17 cellular contexts compared by ENCODE assay signal in the genomic region with DNA sequence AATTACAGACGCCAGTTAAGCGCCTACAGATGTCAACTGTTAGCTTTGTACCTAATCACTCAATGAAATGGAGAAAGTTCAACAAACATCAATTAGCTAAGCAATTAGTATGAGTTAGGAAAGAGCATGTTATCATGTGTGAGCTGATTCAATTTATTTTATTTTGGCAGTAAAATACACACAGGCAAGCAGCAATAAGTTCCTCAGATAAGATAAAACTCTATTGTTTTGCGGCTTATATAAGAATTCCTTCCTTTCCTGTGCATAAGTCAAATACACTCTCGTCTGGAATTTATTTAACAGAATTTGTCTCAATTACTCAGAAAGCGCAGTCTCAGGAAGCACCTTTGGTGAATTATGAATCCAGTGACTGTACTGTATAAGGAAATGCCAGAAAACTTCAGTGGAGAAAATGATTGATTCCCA.
A peak's percentile ranks its signal among the peaks of the same experiment; 100 is the strongest.
DNase-seq lines count a peak whose midpoint lies in the region; ATAC-seq, FAIRE-seq and TF ChIP-seq lines count a peak whose summit lies in the region.
"Had no signal": no experiment of that assay in that cellular context is flagged by ENCODE, and none has a peak within 500 bp of the region (broad histone marks: within the 10 kb centered on the region; RNA-seq: fewer than 3 reads in every experiment).

No MANE protein-coding gene starts in this region.

- no peaks in the 10 kb centered on the region for H3K9me3 Mint-ChIP-seq in activated naive CD8-positive, alpha-beta T cell treated with anti-CD3 and anti-CD28 coated beads for 36 hours

- in situ Hi-C loops in GM12878 (cut with MboI), result no loop called here

- H3K4me3 ChIP-seq in HUES48 (ENCODE audit: low read depth, low read length), result no peak overlapping the region
- no peak overlapping the region for H3K4me3 ChIP-seq in GM12878
- peak overlapping the region; percentile 87 for H3K4me3 ChIP-seq in neural cell (ENCODE audit: low read length)
- H3K4me3 ChIP-seq in OCI-LY7 (ENCODE audit: low read depth, low read length, poor library complexity, severe bottlenecking), result no peak overlapping the region

- FAIRE-seq in GM12878 (lab: Jason Lieb, UNC), result no peak

- POLR2A ChIA-PET in GM12878 (lab: Charles Lee) (interaction anchor here (1.1 to 1.6 kb wide), 2 partner anchors 12 to 17 kb away, joined by 3 to 7 read pairs; no protein-coding TSS in a partner anchor), OCI-LY7 (lab: Charles Lee) (interaction anchor here (0.7 to 1.1 kb wide), 2 partner anchors 44 to 1455 kb away, joined by 3 to 8 read pairs; no protein-coding TSS in a partner anchor)

- ATAC-seq in GM12878, result no peak
- ATAC-seq: HCT116, Right ventricle myocardium inferior had no signal

- TF ChIP-seq CTCF in GM12878 (IDR thresholded peaks at IDR 0.05 in 2 of 3, conservative IDR thresholded peaks at IDR 0.05 in 1 of 3; ENCODE audit: control insufficient read depth in 2 of 3, extremely low read depth in 1 of 3, insufficient read depth in 1 of 3, low read depth in 3 of 3, low read length in 3 of 3) (no peak), neural cell (IDR thresholded peaks at IDR 0.05; ENCODE audit: poor library complexity, severe bottlenecking) (no peak), OCI-LY7 (conservative IDR thresholded peaks at IDR 0.05; ENCODE audit: low read length) (no peak)

- H3K9me2 ChIP-seq in neural cell (ENCODE audit: insufficient read depth, low read length), result no peaks in the 10 kb centered on the region
- no peaks in the 10 kb centered on the region for H3K9me2 ChIP-seq in OCI-LY7 (ENCODE audit: insufficient read depth, low read length)

- BruUV-seq in GM12878 (replicated peaks; lab: Mats Ljungman, UMichigan) (no TSS peak), OCI-LY7 (replicated peaks; lab: Mats Ljungman, UMichigan) (no TSS peak)

- H3F3A ChIP-seq in neural cell (ENCODE audit: insufficient read depth, low read length, poor library complexity, severe bottlenecking), result peaks cover 11% of the 10 kb centered on the region

- TF ChIP-seq RAD21 in GM12878 (IDR thresholded peaks at IDR 0.05; ENCODE audit: insufficient read depth, low read depth, low read length) (no peak), neural cell (conservative IDR thresholded peaks at IDR 0.05) (no peak)

- TF ChIP-seq POLR2A in GM12878 (IDR thresholded peaks at IDR 0.05; ENCODE audit: low read depth, low read length), result no peak

- peaks cover 91% of the 10 kb centered on the region for H3K4me1 ChIP-seq in HUES48 (ENCODE audit: control insufficient read depth, insufficient read depth, low read length)
- H3K4me1 ChIP-seq in GM12878 (ENCODE audit: control insufficient read depth, insufficient read depth, low read length), result peaks cover 7% of the 10 kb centered on the region
- H3K4me1 ChIP-seq in OCI-LY7 (ENCODE audit: insufficient read depth, low read length, poor library complexity, severe bottlenecking), result peaks cover 16% of the 10 kb centered on the region

- DNase-seq in NCI-H69 (lab: John Stamatoyannopoulos, UW) (peak; percentile 84), GM12878 (ENCODE audit: low read depth, low spot score) (no peak), posterior vena cava (ENCODE audit: low spot score) (no peak), OCI-LY7 (ENCODE audit: low spot score) (no peak), cerebellar cortex (ENCODE audit: low spot score) (no peak)
- DNase-seq in activated naive CD8-positive, alpha-beta T cell treated with anti-CD3 and anti-CD28 coated beads for 36 hours, result no peak
- DNase-seq: ACHN; CD4-positive, CD25-positive, alpha-beta regulatory T cell; DND-41; GDM1; KBM-7; NCI-H226; NCI-H526 treated with DMSO at 0.1 percent for 48 hours had no signal

- H3K9me3 ChIP-seq in HUES48 (ENCODE audit: control insufficient read depth, insufficient read depth, low read length) (no peaks in the 10 kb centered on the region), GM12878 (replicated peaks; ENCODE audit: control insufficient read depth, insufficient read depth, low read length) (peaks cover 3% of the 10 kb centered on the region; the same call in 2 of the 3 replicates), neural cell (ENCODE audit: low read length) (no peaks in the 10 kb centered on the region), OCI-LY7 (ENCODE audit: low read length) (no peaks in the 10 kb centered on the region)

- peaks cover 50% of the 10 kb centered on the region for H3K36me3 ChIP-seq in HUES48 (ENCODE audit: control insufficient read depth, insufficient read depth, low read length)
- H3K36me3 ChIP-seq in GM12878 (ENCODE audit: control insufficient read depth in 2 of 2, insufficient read depth in 2 of 2, low read length in 1 of 2), result peaks cover 8 to 19% of the 10 kb centered on the region in 2 experiments; a peak in 3 of 4 replicates
- no peaks in the 10 kb centered on the region for H3K36me3 ChIP-seq in neural cell (ENCODE audit: insufficient read depth, low read length)
- peaks cover 21% of the 10 kb centered on the region for H3K36me3 ChIP-seq in OCI-LY7 (ENCODE audit: insufficient read depth, low read length)

- SMC1A ChIA-PET in GM12878 (lab: Charles Lee; ENCODE audit: uncharacterized antibody, unreplicated experiment), result interaction anchor here (1.3 to 12.6 kb wide), 4 partner anchors 8 to 71 kb away, joined by 3 to 177 read pairs (median 3); no protein-coding TSS in a partner anchor

- H4K20me1 ChIP-seq in GM12878 (ENCODE audit: control insufficient read depth, insufficient read depth) (no peaks in the 10 kb centered on the region), neural cell (ENCODE audit: insufficient read depth) (peaks cover 94% of the 10 kb centered on the region), OCI-LY7 (ENCODE audit: insufficient read depth, low read length) (0 out of 2 replicates have a peak, but pooled peaks cover 5% of the 10 kb centered on the region)

- no peak overlapping the region for H3K4me3 Mint-ChIP-seq in activated naive CD8-positive, alpha-beta T cell treated with anti-CD3 and anti-CD28 coated beads for 36 hours
- H3K4me3 Mint-ChIP-seq: CD4-positive, CD25-positive, alpha-beta regulatory T cell had no signal

- H3K9ac ChIP-seq in HUES48 (ENCODE audit: low read depth, low read length), result no peak overlapping the region
- H3K9ac ChIP-seq in GM12878 (ENCODE audit: control insufficient read depth, insufficient read depth, low read length), result no peak overlapping the region
- H3K9ac ChIP-seq in neural cell (ENCODE audit: low read length), result no peak overlapping the region

- 0 out of 2 replicates have a peak overlapping the region, but pooled peaks have one; percentile 7 for H3K4me2 ChIP-seq in GM12878 (ENCODE audit: control insufficient read depth, insufficient read depth)
- H3K4me2 ChIP-seq in neural cell (ENCODE audit: low read length), result no peak overlapping the region
- no peak overlapping the region for H3K4me2 ChIP-seq in OCI-LY7 (ENCODE audit: low read length)

- peaks cover 4% of the 10 kb centered on the region for H3K27me3 Mint-ChIP-seq in activated naive CD8-positive, alpha-beta T cell treated with anti-CD3 and anti-CD28 coated beads for 36 hours
- H3K27me3 Mint-ChIP-seq: CD4-positive, CD25-positive, alpha-beta regulatory T cell had no signal

- CTCF ChIA-PET in GM12878 (lab: Yijun Ruan, JAX), result interaction anchor here (0.6 to 6.5 kb wide), 6 partner anchors 7 to 71 kb away, joined by 3 to 46 read pairs (median 4); no protein-coding TSS in a partner anchor
- CTCF ChIA-PET in OCI-LY7 (lab: Charles Lee; ENCODE audit: unreplicated experiment), result no interaction called here

- TF ChIP-seq EP300 in GM12878 (IDR thresholded peaks at IDR 0.05; ENCODE audit: borderline replicate concordance in 1 of 2, control insufficient read depth in 1 of 2, low read depth in 2 of 2, low read length in 2 of 2) (no peak), neural cell (conservative IDR thresholded peaks at IDR 0.05; ENCODE audit: poor library complexity, severe bottlenecking) (no peak)

- H3K27me3 ChIP-seq in HUES48 (ENCODE audit: control insufficient read depth, insufficient read depth, low read length) (no peaks in the 10 kb centered on the region), GM12878 (replicated peaks in 1 of 2; ENCODE audit: control insufficient read depth in 2 of 2, insufficient read depth in 2 of 2, low read length in 1 of 2) (no peaks in the 10 kb centered on the region), neural cell (ENCODE audit: insufficient read depth, low read depth, low read length) (no peaks in the 10 kb centered on the region)

- peaks cover 88% of the 10 kb centered on the region for H3K79me2 ChIP-seq in GM12878 (ENCODE audit: control insufficient read depth, insufficient read depth, low read length)
- H3K79me2 ChIP-seq in neural cell (replicated peaks; ENCODE audit: insufficient read depth, low read length), result peaks cover 100% of the 10 kb centered on the region
- no peaks in the 10 kb centered on the region for H3K79me2 ChIP-seq in OCI-LY7 (ENCODE audit: insufficient read depth, low read depth, low read length)

- H3K4me1 Mint-ChIP-seq in activated naive CD8-positive, alpha-beta T cell treated with anti-CD3 and anti-CD28 coated beads for 36 hours, result no peaks in the 10 kb centered on the region
- H3K4me1 Mint-ChIP-seq: CD4-positive, CD25-positive, alpha-beta regulatory T cell had no signal

- no peak overlapping the region for H2AFZ ChIP-seq in GM12878 (ENCODE audit: control insufficient read depth, low read depth, low read length)
- H2AFZ ChIP-seq in neural cell (ENCODE audit: low read depth, low read length), result no peak overlapping the region
- H2AFZ ChIP-seq in OCI-LY7 (ENCODE audit: low read length), result no peak overlapping the region

- intact Hi-C loops in GM12878 (cut with micrococcal nuclease; ENCODE audit: unreplicated experiment) (no loop called here), posterior vena cava (cut with DNase I) (no loop called here), OCI-LY7 (cut with micrococcal nuclease; ENCODE audit: unreplicated experiment) (loop anchor here (5.0 kb wide), 1 partner anchor 102 kb away; no protein-coding TSS in a partner anchor)

- H3K27ac ChIP-seq in HUES48 (ENCODE audit: low read depth, low read length) (peak overlapping the region; percentile 73), GM12878 (ENCODE audit: control insufficient read depth, insufficient read depth) (no peak overlapping the region), neural cell (ENCODE audit: low read length) (no peak overlapping the region), OCI-LY7 (ENCODE audit: low read depth, low read length, poor library complexity, severe bottlenecking) (no peak overlapping the region)

- 90% methylated on average over 5 of the region's 5 CpGs for WGBS in GM12878 (ENCODE audit: insufficient coverage, insufficient replicate concordance, low lambda C conversion rate, missing lambda C conversion rate)

- no peaks in the 10 kb centered on the region for H3K36me3 Mint-ChIP-seq in activated naive CD8-positive, alpha-beta T cell treated with anti-CD3 and anti-CD28 coated beads for 36 hours
- H3K36me3 Mint-ChIP-seq: CD4-positive, CD25-positive, alpha-beta regulatory T cell had no signal

- RAD21 ChIA-PET in GM12878 (lab: Charles Lee; ENCODE audit: unreplicated experiment), result interaction anchor here (0.6 to 1.5 kb wide), 2 partner anchors 58 to 64 kb away, joined by 3 to 5 read pairs; no protein-coding TSS in a partner anchor

- H3K27ac Mint-ChIP-seq in activated naive CD8-positive, alpha-beta T cell treated with anti-CD3 and anti-CD28 coated beads for 36 hours, result no peak overlapping the region
- H3K27ac Mint-ChIP-seq: CD4-positive, CD25-positive, alpha-beta regulatory T cell had no signal

TF ChIP-seq in neural cell, 6 proteins besides CTCF, POLR2A, EP300 and RAD21 (continues in another document):
- no peak for TF ChIP-seq TAF1 (IDR thresholded peaks at IDR 0.05; ENCODE audit: low read depth)
- no peak for TF ChIP-seq MXI1 (conservative IDR thresholded peaks at IDR 0.05; ENCODE audit: poor library complexity, severe bottlenecking)
